Comparison of ENCODE assay signal across 21 cellular contexts in the genomic region with DNA sequence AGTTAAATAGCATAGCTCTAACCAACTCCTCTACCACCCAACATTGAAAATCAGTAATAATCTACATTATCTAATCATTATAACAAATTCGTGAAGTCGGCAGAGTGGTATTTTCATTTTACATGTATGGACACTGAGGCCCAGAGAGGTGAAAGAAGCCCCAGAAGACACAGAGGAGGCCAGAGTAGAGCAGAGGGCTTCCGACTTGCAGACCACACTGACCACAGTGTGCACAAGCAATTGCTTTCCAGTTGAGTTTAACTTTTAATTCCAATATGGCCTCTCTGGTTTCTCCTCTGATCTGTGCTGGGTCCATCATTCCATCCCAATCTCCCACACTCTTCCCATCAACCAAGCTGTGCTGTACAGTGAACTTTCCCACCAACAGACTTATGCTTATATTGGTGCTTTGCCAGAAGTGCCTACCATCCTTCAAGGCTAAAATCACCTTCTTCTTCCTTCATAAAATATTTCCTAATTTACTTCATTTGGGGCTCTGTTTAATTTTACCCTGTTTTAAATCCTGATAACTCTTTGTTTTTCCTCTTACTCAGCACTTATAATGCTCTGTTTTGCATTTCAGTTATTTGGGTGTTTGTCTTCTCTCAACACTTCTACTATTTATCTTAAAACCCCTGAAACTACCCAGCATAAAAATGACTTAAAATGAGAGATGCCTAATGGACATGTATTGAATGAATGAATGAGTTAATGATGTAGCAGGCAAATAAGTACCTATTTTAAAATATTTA.
DNase-seq lines count a peak whose midpoint lies in the region; ATAC-seq and TF ChIP-seq lines count a peak whose summit lies in the region.
"Had no signal": no experiment of that assay in that cellular context is flagged by ENCODE, and none has a peak within 500 bp of the region (broad histone marks: within the 10 kb centered on the region; RNA-seq: fewer than 3 reads in every experiment).

No MANE protein-coding gene starts in this region.

- peak overlapping the region; percentile 6 to 77; a peak in 2 of 4 replicates for H3K27ac ChIP-seq in SK-N-SH (ENCODE audit: low read depth in 2 of 2, low read length in 1 of 2)
- H3K27ac ChIP-seq in VCaP: peak overlapping the region; percentile 82; the same call in 1 of the 2 replicates
- H3K27ac ChIP-seq in osteoblast (ENCODE audit: low read depth, low read length): peak overlapping the region; percentile 54
- H3K27ac ChIP-seq: 22Rv1, KMS-11, PC-9, SJCRH30 had no signal

- H3F3A ChIP-seq in SK-N-SH (replicated peaks; ENCODE audit: insufficient read depth): peaks cover 33% of the 10 kb centered on the region

- ATAC-seq in SK-N-SH treated with all-trans-retinoic acid at 6 μM for 48 hours (no peak), HG03039 (IDR thresholded peaks at IDR 0.05; ENCODE audit: unreplicated experiment) (no peak), HG02885 (IDR thresholded peaks at IDR 0.05; ENCODE audit: poor library complexity, unreplicated experiment) (no peak)

- H3K9me2 ChIP-seq in SK-N-SH: no peaks in the 10 kb centered on the region

- no peak for TF ChIP-seq RAD21 in SK-N-SH (IDR thresholded peaks at IDR 0.05; ENCODE audit: low read length)

- H2AFZ ChIP-seq in SK-N-SH (ENCODE audit: low read depth): peak overlapping the region; percentile 54; the same call in 1 of the 2 replicates
- H2AFZ ChIP-seq in osteoblast (ENCODE audit: low read length): peak overlapping the region; percentile 51
- H2AFZ ChIP-seq: PC-9 had no signal

- H3K4me1 ChIP-seq in SK-N-SH (ENCODE audit: control insufficient read depth in 1 of 2, insufficient read depth in 2 of 2, low read depth in 1 of 2, low read length in 1 of 2) (peaks cover 0 to 30% of the 10 kb centered on the region in 2 experiments; a peak in 1 of 4 replicates), osteoblast (ENCODE audit: insufficient read depth, low read length) (peaks cover 26% of the 10 kb centered on the region)
- H3K4me1 ChIP-seq: SJCRH30 had no signal

- peak overlapping the region; percentile 23; the same call in 1 of the 2 replicates for H3K9ac ChIP-seq in SK-N-SH
- H3K9ac ChIP-seq: KMS-11 had no signal

- H4K20me1 ChIP-seq in SK-N-SH (ENCODE audit: insufficient read depth) (no peaks in the 10 kb centered on the region), osteoblast (ENCODE audit: insufficient read depth, low read length) (no peaks in the 10 kb centered on the region)

- TF ChIP-seq EP300 in SK-N-SH (IDR thresholded peaks at IDR 0.05; ENCODE audit: borderline replicate concordance in 1 of 2, low read depth in 1 of 2, low read length in 1 of 2): no peak

- CTCF ChIA-PET in SK-N-SH (lab: Yijun Ruan, JAX): no interaction called here

- H3K79me2 ChIP-seq in SK-N-SH (ENCODE audit: insufficient read depth): no peaks in the 10 kb centered on the region
- no peaks in the 10 kb centered on the region for H3K79me2 ChIP-seq in osteoblast (ENCODE audit: insufficient read depth, low read length)

- no peaks in the 10 kb centered on the region for H3K9me3 ChIP-seq in SK-N-SH
- no peaks in the 10 kb centered on the region for H3K9me3 ChIP-seq in osteoblast (ENCODE audit: low read depth, low read length)
- H3K9me3 ChIP-seq: SJCRH30 had no signal

- H3K4me3 ChIP-seq in SK-N-SH (ENCODE audit: low read depth in 2 of 2, low read length in 1 of 2) (no peak overlapping the region), osteoblast (ENCODE audit: insufficient read depth, low read length) (no peak overlapping the region)
- H3K4me3 ChIP-seq: PC-9, SJCRH30 had no signal

- H3K4me2 ChIP-seq in SK-N-SH (no peak overlapping the region), osteoblast (ENCODE audit: insufficient read depth, low read length) (no peak overlapping the region)
- H3K4me2 ChIP-seq: KMS-11, PC-9 had no signal

- no peak for TF ChIP-seq CTCF in SK-N-SH (IDR thresholded peaks at IDR 0.05)
- no peak for TF ChIP-seq CTCF in VCaP (conservative IDR thresholded peaks at IDR 0.05)
- no peak for TF ChIP-seq CTCF in osteoblast (IDR thresholded peaks at IDR 0.05; ENCODE audit: extremely low read depth, low read depth, low read length)

- H3K36me3 ChIP-seq in SK-N-SH (replicated peaks in 1 of 2; ENCODE audit: control insufficient read depth in 1 of 2, insufficient read depth in 2 of 2, low read length in 1 of 2) (no peaks in the 10 kb centered on the region), osteoblast (ENCODE audit: insufficient read depth, low read length) (no peaks in the 10 kb centered on the region)
- H3K36me3 ChIP-seq: SJCRH30 had no signal

- WGBS in SK-N-SH (ENCODE audit: low lambda C conversion rate): 93% methylated on average over 3 of the region's 3 CpGs

- no peak for DNase-seq in SK-N-SH
- peak; percentile 64 for DNase-seq in glomerular visceral epithelial cell (ENCODE audit: extremely low spot score)
- no peak for DNase-seq in osteoblast (ENCODE audit: insufficient read length, low spot score, missing footprints)
- DNase-seq in NCI-H2171 treated with DMSO at 0.1 percent for 48 hours (lab: John Stamatoyannopoulos, UW): no peak
- DNase-seq: DMS 273 treated with DMSO at 0.1 percent for 48 hours, GF-D8, H9, NCI-H1417, NCI-H187, NCI-H2107, NCI-H2227 treated with DMSO at 0.1 percent for 48 hours, NCI-H510A treated with DMSO at 0.1 percent for 48 hours, NCI-H82, PC-9, SJCRH30 had no signal

- POLR2A ChIA-PET in SK-N-SH (lab: Yijun Ruan, JAX): no interaction called here

- H3K27me3 ChIP-seq in SK-N-SH (ENCODE audit: insufficient read depth) (no peaks in the 10 kb centered on the region), osteoblast (ENCODE audit: insufficient read depth, low read length) (no peaks in the 10 kb centered on the region)
- H3K27me3 ChIP-seq: SJCRH30 had no signal

TF ChIP-seq in SK-N-SH, 30 proteins besides CTCF, POLR2A, EP300 and RAD21:
- no peak for TF ChIP-seq NRF1 (IDR thresholded peaks at IDR 0.05; ENCODE audit: low read depth, low read length)
- TF ChIP-seq NFIC (IDR thresholded peaks at IDR 0.05; ENCODE audit: borderline replicate concordance): no peak
- TF ChIP-seq SIN3A (IDR thresholded peaks at IDR 0.05; ENCODE audit: borderline replicate concordance, low read depth, low read length): no peak
- no peak for TF ChIP-seq RFX5 (IDR thresholded peaks at IDR 0.05; ENCODE audit: low read length)
- TF ChIP-seq GATA2 (CRISPR knock-in tag; IDR thresholded peaks at IDR 0.05): no peak
- no peak for TF ChIP-seq ELF1 (IDR thresholded peaks at IDR 0.05)
- TF ChIP-seq TEAD4 (IDR thresholded peaks at IDR 0.05; ENCODE audit: borderline replicate concordance, insufficient read depth): no peak
- no peak for TF ChIP-seq GABPA (IDR thresholded peaks at IDR 0.05; ENCODE audit: low read depth)
- no peak for TF ChIP-seq JUND (IDR thresholded peaks at IDR 0.05)
- no peak for TF ChIP-seq MEF2A (IDR thresholded peaks at IDR 0.05; ENCODE audit: borderline replicate concordance, low read depth)

TF ChIP-seq in SK-N-SH treated with all-trans-retinoic acid at 6 μM for 48 hours, 23 proteins besides CTCF, POLR2A, EP300 and RAD21 (continues in another document):
- TF ChIP-seq ESRRG (CRISPR knock-in tag; IDR thresholded peaks at IDR 0.05) (no peak), RARB (CRISPR knock-in tag; IDR thresholded peaks at IDR 0.05) (no peak), OSR1 (CRISPR knock-in tag; IDR thresholded peaks at IDR 0.05) (no peak), ZFP3 (CRISPR knock-in tag; IDR thresholded peaks at IDR 0.05) (no peak), PPARA (CRISPR knock-in tag; IDR thresholded peaks at IDR 0.05; ENCODE audit: borderline replicate concordance) (no peak), TCF4 (CRISPR knock-in tag; IDR thresholded peaks at IDR 0.05; ENCODE audit: borderline replicate concordance) (no peak)
- TF ChIP-seq, protein P1, sequence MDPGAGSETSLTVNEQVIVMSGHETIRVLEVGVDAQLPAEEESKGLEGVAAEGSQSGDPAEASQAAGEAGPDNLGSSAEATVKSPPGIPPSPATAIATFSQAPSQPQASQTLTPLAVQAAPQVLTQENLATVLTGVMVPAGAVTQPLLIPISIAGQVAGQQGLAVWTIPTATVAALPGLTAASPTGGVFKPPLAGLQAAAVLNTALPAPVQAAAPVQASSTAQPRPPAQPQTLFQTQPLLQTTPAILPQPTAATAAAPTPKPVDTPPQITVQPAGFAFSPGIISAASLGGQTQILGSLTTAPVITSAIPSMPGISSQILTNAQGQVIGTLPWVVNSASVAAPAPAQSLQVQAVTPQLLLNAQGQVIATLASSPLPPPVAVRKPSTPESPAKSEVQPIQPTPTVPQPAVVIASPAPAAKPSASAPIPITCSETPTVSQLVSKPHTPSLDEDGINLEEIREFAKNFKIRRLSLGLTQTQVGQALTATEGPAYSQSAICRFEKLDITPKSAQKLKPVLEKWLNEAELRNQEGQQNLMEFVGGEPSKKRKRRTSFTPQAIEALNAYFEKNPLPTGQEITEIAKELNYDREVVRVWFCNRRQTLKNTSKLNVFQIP (CRISPR knock-in tag; IDR thresholded peaks at IDR 0.05; ENCODE audit: borderline replicate concordance, low read depth): no peak
- TF ChIP-seq, protein P2, sequence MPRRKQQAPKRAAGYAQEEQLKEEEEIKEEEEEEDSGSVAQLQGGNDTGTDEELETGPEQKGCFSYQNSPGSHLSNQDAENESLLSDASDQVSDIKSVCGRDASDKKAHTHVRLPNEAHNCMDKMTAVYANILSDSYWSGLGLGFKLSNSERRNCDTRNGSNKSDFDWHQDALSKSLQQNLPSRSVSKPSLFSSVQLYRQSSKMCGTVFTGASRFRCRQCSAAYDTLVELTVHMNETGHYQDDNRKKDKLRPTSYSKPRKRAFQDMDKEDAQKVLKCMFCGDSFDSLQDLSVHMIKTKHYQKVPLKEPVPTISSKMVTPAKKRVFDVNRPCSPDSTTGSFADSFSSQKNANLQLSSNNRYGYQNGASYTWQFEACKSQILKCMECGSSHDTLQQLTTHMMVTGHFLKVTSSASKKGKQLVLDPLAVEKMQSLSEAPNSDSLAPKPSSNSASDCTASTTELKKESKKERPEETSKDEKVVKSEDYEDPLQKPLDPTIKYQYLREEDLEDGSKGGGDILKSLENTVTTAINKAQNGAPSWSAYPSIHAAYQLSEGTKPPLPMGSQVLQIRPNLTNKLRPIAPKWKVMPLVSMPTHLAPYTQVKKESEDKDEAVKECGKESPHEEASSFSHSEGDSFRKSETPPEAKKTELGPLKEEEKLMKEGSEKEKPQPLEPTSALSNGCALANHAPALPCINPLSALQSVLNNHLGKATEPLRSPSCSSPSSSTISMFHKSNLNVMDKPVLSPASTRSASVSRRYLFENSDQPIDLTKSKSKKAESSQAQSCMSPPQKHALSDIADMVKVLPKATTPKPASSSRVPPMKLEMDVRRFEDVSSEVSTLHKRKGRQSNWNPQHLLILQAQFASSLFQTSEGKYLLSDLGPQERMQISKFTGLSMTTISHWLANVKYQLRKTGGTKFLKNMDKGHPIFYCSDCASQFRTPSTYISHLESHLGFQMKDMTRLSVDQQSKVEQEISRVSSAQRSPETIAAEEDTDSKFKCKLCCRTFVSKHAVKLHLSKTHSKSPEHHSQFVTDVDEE (CRISPR knock-in tag; IDR thresholded peaks at IDR 0.05): no peak
